22 cellular contexts compared by ENCODE assay signal in the genomic region with DNA sequence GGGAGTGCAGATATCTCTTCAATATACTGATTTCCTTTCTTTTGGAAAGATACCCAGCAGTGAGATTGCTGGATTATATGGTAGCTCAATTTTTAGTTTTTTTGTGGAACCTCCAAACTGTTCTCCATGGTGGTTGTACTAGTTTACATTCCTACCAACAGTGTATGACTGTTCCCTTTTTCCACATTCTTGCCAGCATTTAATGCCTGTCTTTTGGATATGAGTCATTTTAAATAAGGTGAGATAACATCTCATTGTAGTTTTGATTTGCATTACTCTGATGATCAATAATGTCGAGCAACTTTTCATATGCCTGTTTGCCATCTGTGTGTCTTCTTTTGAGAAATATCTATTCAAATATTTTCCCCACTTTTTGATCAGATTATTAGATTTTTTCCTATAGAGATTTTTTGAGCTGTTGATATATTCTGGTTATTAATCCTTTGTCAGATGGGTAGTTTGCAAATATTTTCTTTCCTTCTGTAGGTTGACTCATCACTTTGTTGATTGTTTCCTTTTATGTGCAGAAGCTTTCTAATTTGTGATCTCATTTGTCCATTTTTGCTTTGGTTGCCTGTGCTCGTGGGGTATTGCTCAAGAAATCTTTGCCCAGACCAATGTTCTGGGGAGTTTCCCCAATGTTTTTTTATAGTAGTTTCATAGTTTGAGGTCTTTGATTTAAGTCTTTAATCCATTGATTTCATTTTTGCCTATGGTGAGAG.
"Had no signal": no experiment of that assay in that cellular context is flagged by ENCODE, and none has a peak within 500 bp of the region (broad histone marks: within the 10 kb centered on the region; RNA-seq: fewer than 3 reads in every experiment).

No MANE protein-coding gene starts in this region.

- H3K4me1 Mint-ChIP-seq: naive thymus-derived CD4-positive, alpha-beta T cell; nephron; neural progenitor cell; stimulated activated effector memory CD8-positive, alpha-beta T cell treated with anti-CD3 and anti-CD28 coated beads, Interleukin-12 subunit alpha, Interleukin-12 subunit beta, amount 100 ng/mL, for 72 hours had no signal

- H3K4me3 Mint-ChIP-seq: dendritic cell treated with granulocyte-macrophage colony-stimulating factor and Interleukin-4, amounts not matched to agents 40 ng/mL and 50 ng/mL, for 4 days; naive thymus-derived CD4-positive, alpha-beta T cell; nephron; neural progenitor cell; stimulated activated effector memory CD8-positive, alpha-beta T cell treated with anti-CD3 and anti-CD28 coated beads, Interleukin-12 subunit alpha, Interleukin-12 subunit beta, amount 100 ng/mL, for 72 hours had no signal

- H3K79me2 ChIP-seq: parathyroid adenoma had no signal

- ATAC-seq: gastrocnemius medialis; left cardiac atrium; left lung; naive thymus-derived CD4-positive, alpha-beta T cell; right cardiac atrium; stimulated activated effector memory CD8-positive, alpha-beta T cell treated with anti-CD3 and anti-CD28 coated beads, Interleukin-12 subunit alpha, Interleukin-12 subunit beta, amount 100 ng/mL, for 72 hours had no signal

- H2AFZ ChIP-seq: neural progenitor cell, parathyroid adenoma had no signal

- H3K9ac ChIP-seq: neural progenitor cell, parathyroid adenoma had no signal

- H3K36me3 Mint-ChIP-seq: naive thymus-derived CD4-positive, alpha-beta T cell; neural progenitor cell; stimulated activated effector memory CD8-positive, alpha-beta T cell treated with anti-CD3 and anti-CD28 coated beads, Interleukin-12 subunit alpha, Interleukin-12 subunit beta, amount 100 ng/mL, for 72 hours had no signal

- H3K27ac ChIP-seq: gastrocnemius medialis, left lung, neural progenitor cell, parathyroid adenoma, sigmoid colon, stomach, thyroid gland had no signal

- H3K4me3 ChIP-seq: gastrocnemius medialis, left lung, neural progenitor cell, sigmoid colon, stomach, thyroid gland had no signal

- H3K9me3 Mint-ChIP-seq: dendritic cell treated with granulocyte-macrophage colony-stimulating factor and Interleukin-4, amounts not matched to agents 40 ng/mL and 50 ng/mL, for 4 days had no signal

- H3K4me2 ChIP-seq: neural progenitor cell had no signal

- H3K36me3 ChIP-seq: gastrocnemius medialis, left lung, sigmoid colon, stomach, thyroid gland had no signal

- DNase-seq: effector memory CD4-positive, alpha-beta T cell; gastrocnemius medialis; head of caudate nucleus; left cardiac atrium; left lung; mesendoderm; midbrain; naive thymus-derived CD4-positive, alpha-beta T cell; right cardiac atrium; sigmoid colon; stimulated activated CD4-positive, alpha-beta T cell treated with anti-CD3 and anti-CD28 coated beads, Interleukin-2, amount 100 ng/mL, for 24 hours; stimulated activated CD4-positive, alpha-beta T cell treated with anti-CD3 and anti-CD28 coated beads, Interleukin-4, amount 100 ng/mL, for 24 hours; stimulated activated naive CD4-positive, alpha-beta T cell treated with Interleukin-2 at 50 U/mL for 16 hours; stomach; thyroid gland; trophoblast cell had no signal

- H3K27me3 ChIP-seq: gastrocnemius medialis, neural progenitor cell, sigmoid colon, thyroid gland had no signal

- H3K27me3 Mint-ChIP-seq: dendritic cell treated with granulocyte-macrophage colony-stimulating factor and Interleukin-4, amounts not matched to agents 40 ng/mL and 50 ng/mL, for 4 days; naive thymus-derived CD4-positive, alpha-beta T cell; progenitor cell of endocrine pancreas had no signal

- H3K27ac Mint-ChIP-seq: dendritic cell treated with granulocyte-macrophage colony-stimulating factor and Interleukin-4, amounts not matched to agents 40 ng/mL and 50 ng/mL, for 4 days; naive thymus-derived CD4-positive, alpha-beta T cell; nephron; neural progenitor cell; progenitor cell of endocrine pancreas; stimulated activated effector memory CD8-positive, alpha-beta T cell treated with anti-CD3 and anti-CD28 coated beads, Interleukin-12 subunit alpha, Interleukin-12 subunit beta, amount 100 ng/mL, for 72 hours had no signal

- H3K4me1 ChIP-seq: gastrocnemius medialis, left lung, neural progenitor cell, parathyroid adenoma, sigmoid colon, stomach, thyroid gland had no signal

- H3K9me3 ChIP-seq: gastrocnemius medialis, left lung, sigmoid colon, thyroid gland had no signal
